ENCODE assay signal across 8 cellular contexts in the genomic region with DNA sequence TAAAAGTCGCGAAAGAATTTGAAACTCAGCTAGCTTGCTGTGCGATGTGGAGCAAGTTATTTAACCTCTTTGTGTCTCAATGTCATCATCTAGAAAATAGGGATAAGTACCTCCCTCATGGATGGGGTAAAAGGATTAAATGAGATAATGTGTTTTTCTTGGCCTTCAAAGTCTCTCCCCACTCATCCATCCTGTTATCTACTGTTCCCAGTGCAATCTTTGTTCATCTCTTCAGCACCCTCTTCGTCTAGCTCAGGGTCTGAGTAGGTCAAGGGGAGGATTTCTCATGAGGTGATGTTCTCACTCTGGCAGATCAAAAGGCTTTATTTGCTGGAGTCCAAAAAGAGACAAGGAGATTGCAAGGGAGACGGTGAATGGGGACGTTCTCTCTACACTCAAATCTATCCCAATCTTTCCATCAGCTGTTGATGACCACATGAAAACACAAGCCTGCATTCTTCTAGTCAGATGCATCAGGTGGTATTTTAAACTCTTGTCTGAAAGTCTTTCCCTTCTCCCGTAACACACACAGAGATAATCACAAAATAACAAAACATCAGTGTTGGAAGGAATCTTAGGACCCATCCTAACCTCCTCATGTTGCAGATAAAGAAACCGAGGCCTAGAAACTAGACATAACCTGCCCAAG. TPM values are rescaled to one million over a fixed set of nuclear protein-coding genes. Genes with fewer than 3 reads are reported as not detected.
DNase-seq lines count a peak whose midpoint lies in the region; ATAC-seq and TF ChIP-seq lines count a peak whose summit lies in the region.

No MANE protein-coding gene starts in this region.

- POLR2A ChIA-PET in activated CD8-positive, alpha-beta T cell treated with anti-CD3 and anti-CD28 coated beads, Interleukin-2, amount 10 ng/mL, durations not matched to agents 7 days and 5 days (lab: Charles Lee), result interaction anchor here (4.6 kb wide), 1 partner anchor 13 kb away, joined by 49 read pairs; a partner anchor contains a TSS

- H3K4me1 Mint-ChIP-seq in HFFc6 (ENCODE audit: low read depth), result peaks cover 74% of the 10 kb centered on the region
- H3K4me1 Mint-ChIP-seq in activated CD8-positive, alpha-beta T cell treated with anti-CD3 and anti-CD28 coated beads, Interleukin-2, amount 10 ng/mL, durations not matched to agents 7 days and 5 days (ENCODE audit: low read depth), result peaks cover 71% of the 10 kb centered on the region

- H3K36me3 ChIP-seq in spleen, result peaks cover 0 to 3% (median 0%) of the 10 kb centered on the region in 6 donors

- no peaks in the 10 kb centered on the region for H3K27me3 Mint-ChIP-seq in HFFc6 (ENCODE audit: insufficient read depth)
- no peaks in the 10 kb centered on the region for H3K27me3 Mint-ChIP-seq in activated CD8-positive, alpha-beta T cell treated with anti-CD3 and anti-CD28 coated beads, Interleukin-2, amount 10 ng/mL, durations not matched to agents 7 days and 5 days (ENCODE audit: low read depth)

- H3K27ac ChIP-seq in spleen, result peak overlapping the region in 1 of 8 donors; percentile 95

- ATAC-seq in activated CD8-positive, alpha-beta T cell treated with anti-CD3 and anti-CD28 coated beads, Interleukin-2, amount 10 ng/mL, durations not matched to agents 7 days and 5 days, result no peak
- ATAC-seq in HG02571 (IDR thresholded peaks at IDR 0.05; ENCODE audit: unreplicated experiment), result no peak

- WGBS in spleen, 5 donors, result 66 to 75% (median 70%) methylated on average over 8 of the region's 8 CpGs

- H3K27ac Mint-ChIP-seq in HFFc6, result peak overlapping the region; percentile 82
- peak overlapping the region; percentile 98 for H3K27ac Mint-ChIP-seq in activated CD8-positive, alpha-beta T cell treated with anti-CD3 and anti-CD28 coated beads, Interleukin-2, amount 10 ng/mL, durations not matched to agents 7 days and 5 days

- in situ Hi-C loops in KBM-7 (cut with MboI; ENCODE audit: low pct_unique_long_range_greater_than_20kb, low sequenced_read_pairs), result no loop called here

- intact Hi-C loops in spleen (cut with DNase I; ENCODE audit: low total_unique reads), result no loop called here

- no peak for TF ChIP-seq POLR2A in spleen (IDR thresholded peaks at IDR 0.05)

- H3K4me3 ChIP-seq in iPS-11a (ENCODE audit: low read depth, low read length) (peak overlapping the region; percentile 98), spleen (peak overlapping the region in 7 of 8 donors; percentile 74 to 93 (median 89))

- TF ChIP-seq CTCF in HFFc6 (IDR thresholded peaks at IDR 0.05) (no peak), spleen (IDR thresholded peaks at IDR 0.05 in 8 of 11, conservative IDR thresholded peaks at IDR 0.05 in 3 of 11) (no peak)

- H3K27me3 ChIP-seq in spleen (replicated peaks in 1 of 7), result no peaks in the 10 kb centered on the region

- H3K4me1 ChIP-seq in spleen, result peaks cover 35 to 84% (median 71%) of the 10 kb centered on the region in 6 donors

- H3K9me3 Mint-ChIP-seq in HFFc6, result no peaks in the 10 kb centered on the region
- no peaks in the 10 kb centered on the region for H3K9me3 Mint-ChIP-seq in activated CD8-positive, alpha-beta T cell treated with anti-CD3 and anti-CD28 coated beads, Interleukin-2, amount 10 ng/mL, durations not matched to agents 7 days and 5 days (ENCODE audit: insufficient read depth)

- H3K9me3 ChIP-seq in spleen, result no peaks in the 10 kb centered on the region

- CTCF ChIA-PET in activated CD8-positive, alpha-beta T cell treated with anti-CD3 and anti-CD28 coated beads, Interleukin-2, amount 10 ng/mL, durations not matched to agents 7 days and 5 days (lab: Charles Lee), result interaction anchor here (0.7 to 4.6 kb wide), 5 partner anchors 9 to 278 kb away, joined by 3 to 30 read pairs (median 3); no protein-coding TSS in a partner anchor

- DNase-seq in HFFc6, result no peak
- no peak for DNase-seq in activated CD8-positive, alpha-beta T cell treated with anti-CD3 and anti-CD28 coated beads, Interleukin-2, amount 10 ng/mL, durations not matched to agents 7 days and 5 days
- no peak for DNase-seq in spleen
- no peak for DNase-seq in kidney tubule cell (ENCODE audit: low spot score)
- DNase-seq in KBM-7, result no peak
- DNase-seq in activated CD4-positive, alpha-beta T cell treated with anti-CD3 and anti-CD28 coated beads, Interleukin-2, amount 50 U/mL, for 48 hours, result no peak

- peak overlapping the region; percentile 98 for H3K4me3 Mint-ChIP-seq in HFFc6
- peak overlapping the region; percentile 97 for H3K4me3 Mint-ChIP-seq in activated CD8-positive, alpha-beta T cell treated with anti-CD3 and anti-CD28 coated beads, Interleukin-2, amount 10 ng/mL, durations not matched to agents 7 days and 5 days

- H3K36me3 Mint-ChIP-seq in HFFc6 (ENCODE audit: low read depth), result peaks cover 10% of the 10 kb centered on the region
- H3K36me3 Mint-ChIP-seq in activated CD8-positive, alpha-beta T cell treated with anti-CD3 and anti-CD28 coated beads, Interleukin-2, amount 10 ng/mL, durations not matched to agents 7 days and 5 days (ENCODE audit: low read depth), result peaks cover 36% of the 10 kb centered on the region

RNA-seq across cellular contexts. Expression of a gene that starts 1.3 kb away (rescaled TPM):
- 10 to 100 TPM; 31.8 to 42.1 (median 38.3) TPM for total RNA-seq in HFFc6 (2021; fragmentation: NEBNext Ultra II Directional; extraction: Animal tissue kit (Norgen Biotek cat#: 25700))
- total RNA-seq in activated CD8-positive, alpha-beta T cell treated with anti-CD3 and anti-CD28 coated beads, Interleukin-2, amount 10 ng/mL, durations not matched to agents 7 days and 5 days, result 10 to 100 TPM; 27.0 to 27.4 TPM
- total RNA-seq in spleen, result 10 to 100 TPM; 25.4 to 39.8 (median 29.1) TPM
- 10 to 100 TPM in 2 of 3 donors, 1 to 10 TPM in 1; 8.5 to 13.1 (median 10.3) TPM for polyA plus RNA-seq in spleen

RNA-seq across cellular contexts. Expression of a gene that starts 12.5 kb away (rescaled TPM):
- total RNA-seq in HFFc6 (2021; fragmentation: NEBNext Ultra II Directional; extraction: Animal tissue kit (Norgen Biotek cat#: 25700)), result 10 to 100 TPM in 5 of 6 experiments, 1 to 10 TPM in 1; 8.8 to 14.3 (median 12.7) TPM
- 10 to 100 TPM; 32.3 to 33.8 TPM for total RNA-seq in activated CD8-positive, alpha-beta T cell treated with anti-CD3 and anti-CD28 coated beads, Interleukin-2, amount 10 ng/mL, durations not matched to agents 7 days and 5 days
- 10 to 100 TPM; 22.7 to 53.3 (median 32.3) TPM for total RNA-seq in spleen
- polyA plus RNA-seq in spleen, result 10 to 100 TPM in 1 of 3 donors, 1 to 10 TPM in 2; 6.2 to 14.1 (median 8.1) TPM
